ENCODE assay signal across 7 cellular contexts in the genomic region with DNA sequence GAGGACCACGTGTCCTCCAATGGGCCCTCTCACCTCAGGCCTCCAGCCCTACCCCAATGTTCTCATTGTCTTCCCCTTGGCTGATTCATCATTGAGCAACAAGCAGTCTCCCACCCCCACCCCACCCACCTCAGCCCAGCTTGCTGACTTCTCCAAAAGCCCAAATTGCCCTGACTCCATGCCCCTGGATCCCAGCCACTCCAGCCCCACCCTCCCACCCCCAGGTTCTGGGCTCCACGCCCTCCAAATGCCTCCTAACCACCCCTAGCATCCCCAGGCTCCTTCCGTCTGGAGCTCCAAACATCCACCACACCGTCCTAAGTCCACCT. TPM values are rescaled to one million over a fixed set of nuclear protein-coding genes. Genes with fewer than 3 reads are reported as not detected.
DNase-seq lines count a peak whose midpoint lies in the region; ATAC-seq and TF ChIP-seq lines count a peak whose summit lies in the region.
"Had no signal": no experiment of that assay in that cellular context is flagged by ENCODE, and none has a peak within 500 bp of the region (broad histone marks: within the 10 kb centered on the region; RNA-seq: fewer than 3 reads in every experiment).

No MANE protein-coding gene starts in this region.

- in situ Hi-C loops in mammary epithelial cell (cut with MboI; ENCODE audit: low sequenced_read_pairs in 2 of 2), result no loop called here

- H3K4me1 ChIP-seq in mammary epithelial cell (ENCODE audit: insufficient read depth, low read length), result peaks cover 46% of the 10 kb centered on the region

- H3K9ac ChIP-seq in mammary epithelial cell (ENCODE audit: insufficient read depth, low read length), result peak overlapping the region; percentile 99

- ATAC-seq in GM18870 (IDR thresholded peaks at IDR 0.05; ENCODE audit: unreplicated experiment), result no peak

- POLR2A ChIA-PET in activated CD4-positive, alpha-beta memory T cell treated with anti-CD3 and anti-CD28 coated beads for 36 hours (lab: Charles Lee), result no interaction called here

- H3K27me3 Mint-ChIP-seq in osteocyte (ENCODE audit: unreplicated experiment), result no peaks in the 10 kb centered on the region
- H3K27me3 Mint-ChIP-seq in activated CD4-positive, alpha-beta memory T cell treated with anti-CD3 and anti-CD28 coated beads for 36 hours, result no peaks in the 10 kb centered on the region
- H3K27me3 Mint-ChIP-seq: activated CD4-positive, alpha-beta memory T cell treated with anti-CD3 and anti-CD28 coated beads, Interleukin-2, amount 10 ng/mL, durations not matched to agents 7 days and 5 days had no signal

- H3K4me2 ChIP-seq in mammary epithelial cell (ENCODE audit: insufficient read depth, low read depth, low read length), result peak overlapping the region; percentile 80

- dilution Hi-C loops in mammary epithelial cell (cut with HindIII; ENCODE audit: low sequenced_read_pairs), result no loop called here

- CTCF ChIA-PET in mammary epithelial cell (lab: Charles Lee; ENCODE audit: low non-redundant PET), result no interaction called here
- CTCF ChIA-PET in activated CD4-positive, alpha-beta memory T cell treated with anti-CD3 and anti-CD28 coated beads for 36 hours (lab: Charles Lee), result interaction anchor here (1.3 kb wide), 1 partner anchor 101 kb away, joined by 3 read pairs; no protein-coding TSS in a partner anchor

- 0% methylated on average over 1 of the region's 4 CpGs for WGBS in mammary epithelial cell (ENCODE audit: low coverage, missing lambda C conversion rate)

- H3K27ac ChIP-seq in mammary epithelial cell (ENCODE audit: insufficient read depth, low read depth, low read length), result peak overlapping the region; percentile 93

- peaks cover 7% of the 10 kb centered on the region for H3K36me3 Mint-ChIP-seq in osteocyte (ENCODE audit: unreplicated experiment)
- H3K36me3 Mint-ChIP-seq in activated CD4-positive, alpha-beta memory T cell treated with anti-CD3 and anti-CD28 coated beads for 36 hours, result no peaks in the 10 kb centered on the region

- intact Hi-C loops in mammary epithelial cell (cut with micrococcal nuclease), result loop anchor here (1.0 kb wide), 1 partner anchor 45 kb away; no protein-coding TSS in a partner anchor
- intact Hi-C loops in activated CD4-positive, alpha-beta memory T cell treated with anti-CD3 and anti-CD28 coated beads for 36 hours (cut with micrococcal nuclease), result no loop called here

- DNase-seq in GM03348 (ENCODE audit: low spot score) (peak; percentile 74), mammary epithelial cell (peak; percentile 92), osteocyte (ENCODE audit: extremely low spot score, unreplicated experiment) (no peak)
- DNase-seq in activated CD4-positive, alpha-beta memory T cell treated with anti-CD3 and anti-CD28 coated beads for 36 hours, result no peak
- DNase-seq in activated CD4-positive, alpha-beta T cell treated with anti-CD3 and anti-CD28 coated beads, Interleukin-2, amount 50 U/mL, for 48 hours, result no peak
- DNase-seq: activated CD4-positive, alpha-beta memory T cell treated with anti-CD3 and anti-CD28 coated beads, Interleukin-2, amount 10 ng/mL, durations not matched to agents 7 days and 5 days had no signal

- peaks cover 20% of the 10 kb centered on the region for H3K36me3 ChIP-seq in mammary epithelial cell (ENCODE audit: insufficient read depth, low read length)

- peaks cover 93% of the 10 kb centered on the region for H3K79me2 ChIP-seq in mammary epithelial cell (ENCODE audit: insufficient read depth, low read length)

- H3K9me3 Mint-ChIP-seq in osteocyte (ENCODE audit: unreplicated experiment), result no peaks in the 10 kb centered on the region
- no peaks in the 10 kb centered on the region for H3K9me3 Mint-ChIP-seq in activated CD4-positive, alpha-beta memory T cell treated with anti-CD3 and anti-CD28 coated beads for 36 hours
- H3K9me3 Mint-ChIP-seq: activated CD4-positive, alpha-beta memory T cell treated with anti-CD3 and anti-CD28 coated beads, Interleukin-2, amount 10 ng/mL, durations not matched to agents 7 days and 5 days had no signal

- H2AFZ ChIP-seq in mammary epithelial cell (ENCODE audit: low read depth, low read length), result no peak overlapping the region

- peak overlapping the region; percentile 90 for H3K4me3 Mint-ChIP-seq in osteocyte (ENCODE audit: unreplicated experiment)
- H3K4me3 Mint-ChIP-seq in activated CD4-positive, alpha-beta memory T cell treated with anti-CD3 and anti-CD28 coated beads for 36 hours, result no peak overlapping the region
- H3K4me3 Mint-ChIP-seq: activated CD4-positive, alpha-beta memory T cell treated with anti-CD3 and anti-CD28 coated beads, Interleukin-2, amount 10 ng/mL, durations not matched to agents 7 days and 5 days had no signal

- H3K27ac Mint-ChIP-seq in osteocyte (ENCODE audit: unreplicated experiment), result peak overlapping the region; percentile 99
- H3K27ac Mint-ChIP-seq in activated CD4-positive, alpha-beta memory T cell treated with anti-CD3 and anti-CD28 coated beads for 36 hours, result no peak overlapping the region
- H3K27ac Mint-ChIP-seq: activated CD4-positive, alpha-beta memory T cell treated with anti-CD3 and anti-CD28 coated beads, Interleukin-2, amount 10 ng/mL, durations not matched to agents 7 days and 5 days had no signal

- H3K27me3 ChIP-seq in mammary epithelial cell (ENCODE audit: insufficient read depth, low read length), result no peaks in the 10 kb centered on the region

- H3K9me3 ChIP-seq in mammary epithelial cell (replicated peaks; ENCODE audit: insufficient read depth, low read length), result no peaks in the 10 kb centered on the region

- no TSS peak for BruUV-seq in mammary epithelial cell (replicated peaks; lab: Mats Ljungman, UMichigan)

- peak overlapping the region; percentile 70 to 88 (median 72) for H3K4me3 ChIP-seq in mammary epithelial cell (replicated peaks in 1 of 3; ENCODE audit: insufficient read depth in 1 of 3, low read depth in 2 of 3, low read length in 3 of 3)

- TF ChIP-seq CTCF in mammary epithelial cell (conservative IDR thresholded peaks at IDR 0.05 in 1 of 2, IDR thresholded peaks at IDR 0.05 in 1 of 2; ENCODE audit: extremely low read depth in 1 of 2, insufficient read depth in 1 of 2, low read depth in 1 of 2, low read length in 2 of 2) (no peak), osteocyte (IDR thresholded peaks at IDR 0.05) (no peak)

- H4K20me1 ChIP-seq in mammary epithelial cell (ENCODE audit: insufficient read depth, low read length), result no peaks in the 10 kb centered on the region

- H3K4me1 Mint-ChIP-seq in osteocyte (ENCODE audit: unreplicated experiment), result peaks cover 60% of the 10 kb centered on the region
- H3K4me1 Mint-ChIP-seq in activated CD4-positive, alpha-beta memory T cell treated with anti-CD3 and anti-CD28 coated beads for 36 hours (ENCODE audit: low read depth), result no peaks in the 10 kb centered on the region
- H3K4me1 Mint-ChIP-seq: activated CD4-positive, alpha-beta memory T cell treated with anti-CD3 and anti-CD28 coated beads, Interleukin-2, amount 10 ng/mL, durations not matched to agents 7 days and 5 days had no signal

RNA-seq across cellular contexts. Expression of gene S100A16, which starts 1.9 kb away (rescaled TPM):
- total RNA-seq in mammary epithelial cell (100 to 1,000 TPM; 661 to 817 TPM), osteocyte (134 and 143 TPM in 2 replicates)
- 2,471 TPM for polyA plus RNA-seq in mammary epithelial cell
- 817 TPM for polyA minus RNA-seq in mammary epithelial cell
- not detected for total RNA-seq in activated CD4-positive, alpha-beta memory T cell treated with anti-CD3 and anti-CD28 coated beads for 36 hours
- total RNA-seq: activated CD4-positive, alpha-beta memory T cell treated with anti-CD3 and anti-CD28 coated beads, Interleukin-2, amount 10 ng/mL, durations not matched to agents 7 days and 5 days had no signal

RNA-seq across cellular contexts. Expression of gene S100A14, which starts 5.1 kb away (rescaled TPM):
- 100 to 1,000 TPM; 396 to 770 TPM for total RNA-seq in mammary epithelial cell
- polyA plus RNA-seq in mammary epithelial cell, result 1,954 TPM
- 968 TPM for polyA minus RNA-seq in mammary epithelial cell
- total RNA-seq in osteocyte, result not detected in 2 replicates
- under 1 TPM; 0.26 to 0.46 TPM for total RNA-seq in activated CD4-positive, alpha-beta memory T cell treated with anti-CD3 and anti-CD28 coated beads for 36 hours
- total RNA-seq: activated CD4-positive, alpha-beta memory T cell treated with anti-CD3 and anti-CD28 coated beads, Interleukin-2, amount 10 ng/mL, durations not matched to agents 7 days and 5 days had no signal

RNA-seq across cellular contexts. Expression of gene S100A13, which starts 16.3 kb away (rescaled TPM):
- total RNA-seq in mammary epithelial cell, result 100 to 1,000 TPM in 1 of 2 donors, 10 to 100 TPM in 1; 72.0 to 213 TPM
- 448 TPM for polyA plus RNA-seq in mammary epithelial cell
- polyA minus RNA-seq in mammary epithelial cell, result 78.6 TPM
- 126 and 128 TPM in 2 replicates for total RNA-seq in osteocyte
- total RNA-seq in activated CD4-positive, alpha-beta memory T cell treated with anti-CD3 and anti-CD28 coated beads for 36 hours, result 10 to 100 TPM; 11.6 to 13.6 TPM

RNA-seq across cellular contexts. Expression of gene S100A1, which starts 17.2 kb away (rescaled TPM):
- not detected for total RNA-seq in mammary epithelial cell
- polyA plus RNA-seq in mammary epithelial cell, result 0.53 TPM
- not detected for polyA minus RNA-seq in mammary epithelial cell
- 1.1 TPM in 1 of 2 replicates, not detected in the other for total RNA-seq in osteocyte
- total RNA-seq in activated CD4-positive, alpha-beta memory T cell treated with anti-CD3 and anti-CD28 coated beads for 36 hours, result not detected
- total RNA-seq: activated CD4-positive, alpha-beta memory T cell treated with anti-CD3 and anti-CD28 coated beads, Interleukin-2, amount 10 ng/mL, durations not matched to agents 7 days and 5 days had no signal

RNA-seq across cellular contexts. Expression of gene CHTOP, which starts 22.9 kb away (rescaled TPM):
- total RNA-seq in mammary epithelial cell (10 to 100 TPM; 36.0 to 64.5 TPM), osteocyte (74.3 and 75.2 TPM in 2 replicates)
- 52.0 TPM for polyA plus RNA-seq in mammary epithelial cell
- 45.8 TPM for polyA minus RNA-seq in mammary epithelial cell
- 10 to 100 TPM; 92.5 to 94.7 TPM for total RNA-seq in activated CD4-positive, alpha-beta memory T cell treated with anti-CD3 and anti-CD28 coated beads for 36 hours

Comparison
In these comparisons a context has a peak if more than half of its experiments do, and no peak if none do; other contexts are left out.
1. DNase-seq: peak in GM03348 (single experiment) and mammary epithelial cell (single experiment); none in osteocyte (single experiment), activated CD4-positive, alpha-beta memory T cell treated with anti-CD3 and anti-CD28 coated beads for 36 hours (single experiment) and activated CD4-positive, alpha-beta T cell treated with anti-CD3 and anti-CD28 coated beads, Interleukin-2, amount 50 U/mL, for 48 hours (0 of 2).
2. RNA of gene S100A16, which starts 1.9 kb away (total RNA-seq): 661 to 817 TPM in mammary epithelial cell and 134 to 143 TPM in osteocyte; not detected in activated CD4-positive, alpha-beta memory T cell treated with anti-CD3 and anti-CD28 coated beads for 36 hours; every median in the first group is over 100 times any median in the second.
3. RNA of gene S100A14, which starts 5.1 kb away (total RNA-seq): 396 to 770 TPM in mammary epithelial cell; 0.26 to 0.46 TPM in activated CD4-positive, alpha-beta memory T cell treated with anti-CD3 and anti-CD28 coated beads for 36 hours and not detected in osteocyte; every median in the first group is over 100 times any median in the second.